In genomic region chr18:10787293-10787901, GRCh38 we compare ENCODE assay signal across 8 cellular contexts.
DNase-seq lines count a peak whose midpoint lies in the region; ATAC-seq and TF ChIP-seq lines count a peak whose summit lies in the region.

No MANE protein-coding gene starts in this region.

- H2AFZ ChIP-seq in osteoblast (ENCODE audit: low read length) = no peak overlapping the region

- ATAC-seq in GM21737 (IDR thresholded peaks at IDR 0.05; ENCODE audit: unreplicated experiment) = peak; percentile 83
- ATAC-seq in Panc1 = no peak

- no peak overlapping the region for H3K27ac ChIP-seq in Panc1 (ENCODE audit: low read length)
- no peak overlapping the region for H3K27ac ChIP-seq in osteoblast (ENCODE audit: low read depth, low read length)
- H3K27ac ChIP-seq in tibial artery = no peak overlapping the region

- no peaks in the 10 kb centered on the region for H4K20me1 ChIP-seq in osteoblast (ENCODE audit: insufficient read depth, low read length)

- in situ Hi-C loops in Panc1 (cut with HindIII; ENCODE audit: low pct_unique_long_range_greater_than_20kb, low sequenced_read_pairs) = no loop called here

- no peaks in the 10 kb centered on the region for H3K79me2 ChIP-seq in osteoblast (ENCODE audit: insufficient read depth, low read length)

- H3K4me2 ChIP-seq in osteoblast (ENCODE audit: insufficient read depth, low read length) = no peak overlapping the region

- H3K4me1 Mint-ChIP-seq in activated T-cell treated with anti-CD3 and anti-CD28 coated beads, Interleukin-2, amount 50 U/mL, for 24 hours (ENCODE audit: low read depth) = peaks cover 5% of the 10 kb centered on the region

- H3K4me3 Mint-ChIP-seq in activated T-cell treated with anti-CD3 and anti-CD28 coated beads, Interleukin-2, amount 50 U/mL, for 24 hours = no peak overlapping the region

- H3K4me1 ChIP-seq in Panc1 (ENCODE audit: control insufficient read depth, insufficient read depth, low read length) (no peaks in the 10 kb centered on the region), osteoblast (ENCODE audit: insufficient read depth, low read length) (no peaks in the 10 kb centered on the region), tibial artery (no peaks in the 10 kb centered on the region)

- no peaks in the 10 kb centered on the region for H3K36me3 ChIP-seq in Panc1 (ENCODE audit: control insufficient read depth, insufficient read depth, low read length)
- no peaks in the 10 kb centered on the region for H3K36me3 ChIP-seq in osteoblast (ENCODE audit: insufficient read depth, low read length)
- no peaks in the 10 kb centered on the region for H3K36me3 ChIP-seq in tibial artery

- peak; percentile 64 for DNase-seq in ELF-1 (ENCODE audit: low read depth, low spot score)
- DNase-seq in Jurkat, Clone E6-1 (ENCODE audit: low read depth, low spot score) = peak; percentile 90
- DNase-seq in Panc1 (ENCODE audit: low read depth, low spot score) = peak; percentile 32
- peak; percentile 81 for DNase-seq in activated T-cell treated with anti-CD3 and anti-CD28 coated beads, Interleukin-2, amount 50 U/mL, for 24 hours
- DNase-seq in fibroblast of the aortic adventitia (ENCODE audit: low read depth) = peak; percentile 83
- peak; percentile 80 for DNase-seq in osteoblast (ENCODE audit: insufficient read length, low spot score, missing footprints)
- peak; percentile 67 to 84 for DNase-seq in tibial artery

- H3K27ac Mint-ChIP-seq in activated T-cell treated with anti-CD3 and anti-CD28 coated beads, Interleukin-2, amount 50 U/mL, for 24 hours = no peak overlapping the region

- peaks cover 61% of the 10 kb centered on the region for H3K27me3 Mint-ChIP-seq in activated T-cell treated with anti-CD3 and anti-CD28 coated beads, Interleukin-2, amount 50 U/mL, for 24 hours

- H3K36me3 Mint-ChIP-seq in activated T-cell treated with anti-CD3 and anti-CD28 coated beads, Interleukin-2, amount 50 U/mL, for 24 hours (ENCODE audit: low read depth) = no peaks in the 10 kb centered on the region

- peak; percentile 86 for TF ChIP-seq CTCF in Panc1 (IDR thresholded peaks at IDR 0.05)
- TF ChIP-seq CTCF in fibroblast of the aortic adventitia (IDR thresholded peaks at IDR 0.05; ENCODE audit: insufficient read depth, low read length) = peak; percentile 93
- peak; percentile 97 for TF ChIP-seq CTCF in osteoblast (IDR thresholded peaks at IDR 0.05; ENCODE audit: extremely low read depth, low read depth, low read length)
- TF ChIP-seq CTCF in tibial artery (IDR thresholded peaks at IDR 0.05) = peak; percentile 25 to 41

- no peak overlapping the region for H3K4me3 ChIP-seq in Jurkat, Clone E6-1 (ENCODE audit: low read length)
- no peak overlapping the region for H3K4me3 ChIP-seq in Panc1 (ENCODE audit: low read depth in 2 of 2, low read length in 2 of 2)
- H3K4me3 ChIP-seq in fibroblast of the aortic adventitia (ENCODE audit: low read depth, low read length) = no peak overlapping the region
- no peak overlapping the region for H3K4me3 ChIP-seq in osteoblast (ENCODE audit: insufficient read depth, low read length)
- H3K4me3 ChIP-seq in tibial artery = no peak overlapping the region

- intact Hi-C loops in Panc1 (cut with micrococcal nuclease; ENCODE audit: unreplicated experiment) = loop anchor here (10.0 kb wide), 1 partner anchor 377 kb away; no protein-coding TSS in a partner anchor
- intact Hi-C loops in tibial artery (cut with DNase I; ENCODE audit: low total_unique reads) = no loop called here

- H3K9me3 ChIP-seq in Panc1 (ENCODE audit: control insufficient read depth, insufficient read depth, low read depth, low read length) = no peaks in the 10 kb centered on the region
- no peaks in the 10 kb centered on the region for H3K9me3 ChIP-seq in osteoblast (ENCODE audit: low read depth, low read length)
- no peaks in the 10 kb centered on the region for H3K9me3 ChIP-seq in tibial artery

- CTCF ChIA-PET in Panc1 (lab: Charles Lee) = no interaction called here

- H3K27me3 ChIP-seq in Panc1 (ENCODE audit: control insufficient read depth, insufficient read depth, low read length) (peaks cover 3% of the 10 kb centered on the region; the same call in 1 of the 2 replicates), osteoblast (ENCODE audit: insufficient read depth, low read length) (no peaks in the 10 kb centered on the region), tibial artery (no peaks in the 10 kb centered on the region)

- no TSS peak for BruUV-seq in Panc1 (replicated peaks; lab: Mats Ljungman, UMichigan)

- no peaks in the 10 kb centered on the region for H3K9me3 Mint-ChIP-seq in activated T-cell treated with anti-CD3 and anti-CD28 coated beads, Interleukin-2, amount 50 U/mL, for 24 hours

- POLR2A ChIA-PET in Panc1 (lab: Charles Lee) = no interaction called here

Comparison
In these comparisons a context has a peak if more than half of its experiments do, and no peak if none do; other contexts are left out.
1. DNase-seq: peak in every context shown above with its lines; median percentile 90 in Jurkat, Clone E6-1; 83 in fibroblast of the aortic adventitia; 81 in activated T-cell treated with anti-CD3 and anti-CD28 coated beads, Interleukin-2, amount 50 U/mL, for 24 hours; 80 in osteoblast; 76 in tibial artery; 64 in ELF-1; 32 in Panc1.
2. CTCF ChIP-seq: peak in every context shown above with its lines; median percentile 97 in osteoblast; 93 in fibroblast of the aortic adventitia; 86 in Panc1; 33 in tibial artery.